In genomic region chr16:87806246-87806607, GRCh38 we compare ENCODE assay signal across 8 cellular contexts. TPM values are rescaled to one million over a fixed set of nuclear protein-coding genes. Genes with fewer than 3 reads are reported as not detected.
DNase-seq lines count a peak whose midpoint lies in the region; ATAC-seq, FAIRE-seq and TF ChIP-seq lines count a peak whose summit lies in the region.

No MANE protein-coding gene starts in this region.

- no peaks in the 10 kb centered on the region for H3K36me3 Mint-ChIP-seq in activated naive CD4-positive, alpha-beta T cell treated with anti-CD3 and anti-CD28 coated beads, Interleukin-2, amount 10 ng/mL, durations not matched to agents 7 days and 5 days

- H3K27me3 Mint-ChIP-seq in activated naive CD4-positive, alpha-beta T cell treated with anti-CD3 and anti-CD28 coated beads, Interleukin-2, amount 10 ng/mL, durations not matched to agents 7 days and 5 days = peaks cover 43% of the 10 kb centered on the region

- H3K36me3 ChIP-seq in lung (ENCODE audit: control insufficient read depth in 2 of 2, insufficient read depth in 2 of 2, low read length in 2 of 2) = no peaks in the 10 kb centered on the region

- H3K4me3 Mint-ChIP-seq in activated naive CD4-positive, alpha-beta T cell treated with anti-CD3 and anti-CD28 coated beads, Interleukin-2, amount 10 ng/mL, durations not matched to agents 7 days and 5 days = peak overlapping the region; percentile 83

- no peak for FAIRE-seq in D721Med (lab: Jason Lieb, UNC)

- H3K27ac Mint-ChIP-seq in activated naive CD4-positive, alpha-beta T cell treated with anti-CD3 and anti-CD28 coated beads, Interleukin-2, amount 10 ng/mL, durations not matched to agents 7 days and 5 days = peak overlapping the region; percentile 97

- DNase-seq in AG04449 (ENCODE audit: low read depth, low spot score) = no peak
- DNase-seq in HL-60 (ENCODE audit: low read depth in 1 of 2, low spot score in 1 of 2) = no peak
- peak; percentile 53 for DNase-seq in activated naive CD4-positive, alpha-beta T cell treated with anti-CD3 and anti-CD28 coated beads, Interleukin-2, amount 10 ng/mL, durations not matched to agents 7 days and 5 days
- no peak for DNase-seq in lung (ENCODE audit: low spot score)
- DNase-seq in D721Med (ENCODE audit: insufficient read length, low spot score) = no peak

- peak overlapping the region; percentile 52 for H3K4me3 ChIP-seq in AG04449 (ENCODE audit: low read depth, low read length)
- peak overlapping the region; percentile 15 for H3K4me3 ChIP-seq in HL-60 (replicated peaks; ENCODE audit: insufficient read depth, low read length)
- no peak overlapping the region for H3K4me3 ChIP-seq in lung

- ATAC-seq in lung (ENCODE audit: insufficient read depth, low FRiP score) = peak; percentile 24
- ATAC-seq in HG02763 (IDR thresholded peaks at IDR 0.05; ENCODE audit: unreplicated experiment) = no peak
- ATAC-seq in GM19452 (IDR thresholded peaks at IDR 0.05; ENCODE audit: unreplicated experiment) = no peak
- ATAC-seq in HG03460 (IDR thresholded peaks at IDR 0.05; ENCODE audit: unreplicated experiment) = no peak

- peak overlapping the region; percentile 75 for H3K27ac ChIP-seq in HL-60 (replicated peaks)
- H3K27ac ChIP-seq in lung (ENCODE audit: low read depth in 1 of 2, low read length in 1 of 2) = peak overlapping the region; percentile 26 to 49

- no peaks in the 10 kb centered on the region for H3K27me3 ChIP-seq in HL-60 (ENCODE audit: insufficient read depth, poor library complexity, severe bottlenecking)
- no peaks in the 10 kb centered on the region for H3K27me3 ChIP-seq in lung (ENCODE audit: control insufficient read depth, insufficient read depth)

- peaks cover 42% of the 10 kb centered on the region for H3K4me1 Mint-ChIP-seq in activated naive CD4-positive, alpha-beta T cell treated with anti-CD3 and anti-CD28 coated beads, Interleukin-2, amount 10 ng/mL, durations not matched to agents 7 days and 5 days

- peaks cover 0 to 13% of the 10 kb centered on the region in 2 donors for H3K9me3 ChIP-seq in lung (ENCODE audit: control insufficient read depth in 2 of 2, insufficient read depth in 1 of 2, low read length in 1 of 2)

- TF ChIP-seq CTCF in AG04449 (IDR thresholded peaks at IDR 0.05; ENCODE audit: insufficient read depth, low read length, missing control alignments) (no peak), HL-60 (IDR thresholded peaks at IDR 0.05; ENCODE audit: insufficient read depth, low read length) (no peak), lung (IDR thresholded peaks at IDR 0.05; ENCODE audit: control extremely low read depth, extremely low read depth) (no peak), D721Med (IDR thresholded peaks at IDR 0.05; ENCODE audit: insufficient read depth, missing control alignments) (no peak)

- WGBS in lung, 2 donors = 41 to 48% methylated on average over 16 of the region's 16 CpGs

- H3K9me3 Mint-ChIP-seq in activated naive CD4-positive, alpha-beta T cell treated with anti-CD3 and anti-CD28 coated beads, Interleukin-2, amount 10 ng/mL, durations not matched to agents 7 days and 5 days = no peaks in the 10 kb centered on the region

- peaks cover 0 to 10% of the 10 kb centered on the region in 2 donors for H3K4me1 ChIP-seq in lung (ENCODE audit: control insufficient read depth in 2 of 2, insufficient read depth in 2 of 2, low read length in 2 of 2)

- CTCF ChIA-PET in AG04449 (lab: Yijun Ruan, JAX) = interaction anchor here (0.8 to 3.2 kb wide), 10 partner anchors 10 to 65 kb away, joined by 3 to 28 read pairs (median 6); no protein-coding TSS in a partner anchor
- CTCF ChIA-PET in activated naive CD4-positive, alpha-beta T cell treated with anti-CD3 and anti-CD28 coated beads, Interleukin-2, amount 10 ng/mL, durations not matched to agents 7 days and 5 days (lab: Charles Lee) = interaction anchor here (1.3 to 5.9 kb wide), 4 partner anchors 19 to 65 kb away, joined by 3 to 36 read pairs (median 8); no protein-coding TSS in a partner anchor

- POLR2A ChIA-PET in AG04449 (lab: Yijun Ruan, JAX) = interaction anchor here (0.7 to 1.9 kb wide), 8 partner anchors 12 to 63 kb away, joined by 3 to 10 read pairs (median 4); partner anchors contain the start of gene SLC7A5

RNA-seq across cellular contexts. Expression of gene KLHDC4, which starts 40.4 kb away (rescaled TPM):
- 10 to 100 TPM; 31.7 to 45.0 TPM for total RNA-seq in lung
- polyA plus RNA-seq in lung = 10 to 100 TPM; 23.3 to 48.4 TPM
